11 cellular contexts compared by ENCODE assay signal in the genomic region with DNA sequence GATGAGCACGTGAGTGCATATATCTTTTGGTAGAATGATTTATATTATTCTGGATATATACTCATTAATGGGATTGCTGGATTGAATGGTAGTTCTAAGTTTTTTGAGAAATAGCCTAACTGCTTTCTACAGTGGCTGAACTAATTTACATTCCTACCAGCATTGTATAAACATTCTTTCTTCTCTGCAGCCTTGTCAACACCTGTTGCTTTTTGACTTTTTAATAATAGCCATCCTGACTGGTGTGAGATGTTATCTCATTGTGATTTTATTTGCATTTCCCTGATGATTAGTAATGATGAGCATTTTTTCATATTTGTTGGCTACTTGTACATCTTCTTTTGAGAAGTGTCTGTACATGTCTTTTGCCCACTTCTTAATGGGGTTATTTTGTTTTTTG.
"Had no signal": no experiment of that assay in that cellular context is flagged by ENCODE, and none has a peak within 500 bp of the region (broad histone marks: within the 10 kb centered on the region; RNA-seq: fewer than 3 reads in every experiment).

No MANE protein-coding gene starts in this region.

- H3K36me3 ChIP-seq: HAP-1 had no signal

- H3K4me3 ChIP-seq: GM23248, GM23338, HAP-1 had no signal

- H3K9me3 Mint-ChIP-seq: HFFc6 had no signal

- FAIRE-seq: H1, H54 had no signal

- H3K4me1 Mint-ChIP-seq: GM23338 had no signal

- H3K9me3 ChIP-seq: HAP-1 had no signal

- ATAC-seq: GM23338, HCT116 had no signal

- H3K27ac ChIP-seq: GM23248 had no signal

- DNase-seq: GM23248, GOT3, H7, H9, HCEC 1CT, HFFc6 had no signal

- H3K4me3 Mint-ChIP-seq: GM23338, H9, HFFc6 had no signal

- H3K4me1 ChIP-seq: HAP-1 had no signal

- H3K27ac Mint-ChIP-seq: GM23338, H9, HFFc6 had no signal
